14 cellular contexts compared by ENCODE assay signal in the genomic region with DNA sequence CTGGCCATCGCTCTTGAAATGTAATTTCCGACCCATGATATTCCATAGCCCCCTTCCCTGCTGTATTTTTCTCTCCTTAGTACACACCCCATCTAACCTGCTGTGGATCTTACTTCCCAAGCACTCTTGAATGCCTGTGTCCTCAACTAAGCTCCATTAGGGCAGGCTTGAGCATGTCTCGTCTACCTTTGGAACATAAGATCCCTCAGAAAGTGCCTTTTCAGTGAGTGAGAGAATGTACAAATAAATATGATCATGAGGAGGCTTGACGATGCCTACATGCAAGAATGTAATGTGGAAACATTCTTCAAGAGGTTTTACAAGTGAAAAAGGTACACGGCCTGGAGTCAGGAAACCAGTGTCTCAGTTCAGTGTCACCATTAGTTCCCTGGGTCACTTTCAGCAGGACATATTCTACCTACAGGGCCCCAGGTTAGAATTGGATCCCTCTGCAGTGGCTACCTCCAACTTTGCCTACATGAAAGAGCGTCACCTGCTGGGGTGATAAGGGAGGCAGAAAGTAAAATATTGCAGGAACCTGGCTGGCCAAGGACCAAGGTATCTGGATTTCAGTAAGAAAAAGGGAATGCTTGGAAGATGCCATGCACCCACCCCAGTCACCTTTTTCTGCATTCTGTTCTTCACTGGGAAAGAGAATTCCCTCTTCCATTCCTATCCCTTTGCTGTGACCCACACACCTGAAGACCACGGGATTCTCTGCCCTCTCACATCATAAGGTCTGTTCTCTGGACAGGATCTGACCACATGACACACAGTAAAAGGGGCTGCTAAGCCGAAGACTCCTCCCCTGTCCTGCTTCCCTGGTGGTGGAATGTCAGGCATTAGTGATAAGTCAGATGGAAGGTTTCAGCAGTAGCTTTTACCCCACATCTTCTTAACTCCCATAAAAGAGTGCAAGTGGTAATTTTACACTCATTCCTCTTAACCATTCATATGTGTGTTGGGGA. TPM values are rescaled to one million over a fixed set of nuclear protein-coding genes. Genes with fewer than 3 reads are reported as not detected.
DNase-seq lines count a peak whose midpoint lies in the region; ATAC-seq and TF ChIP-seq lines count a peak whose summit lies in the region.
"Had no signal": no experiment of that assay in that cellular context is flagged by ENCODE, and none has a peak within 500 bp of the region (broad histone marks: within the 10 kb centered on the region; RNA-seq: fewer than 3 reads in every experiment).

No MANE protein-coding gene starts in this region.

- no peak overlapping the region for H3K27ac Mint-ChIP-seq in chondrocyte (ENCODE audit: unreplicated experiment)
- H3K27ac Mint-ChIP-seq: naive thymus-derived CD8-positive, alpha-beta T cell had no signal

- H3K79me2 ChIP-seq in DOHH2 (ENCODE audit: control insufficient read depth, low read length) (no peaks in the 10 kb centered on the region), Karpas-422 (ENCODE audit: low read length) (no peaks in the 10 kb centered on the region), mesendoderm (ENCODE audit: control insufficient read depth, insufficient read depth, low read length) (no peaks in the 10 kb centered on the region)

- H3K4me1 Mint-ChIP-seq in chondrocyte (ENCODE audit: low read depth), result no peaks in the 10 kb centered on the region
- H3K4me1 Mint-ChIP-seq: central memory CD8-positive, alpha-beta T cell; naive thymus-derived CD8-positive, alpha-beta T cell had no signal

- H3K27me3 Mint-ChIP-seq in chondrocyte (ENCODE audit: low read depth), result peaks cover 41% of the 10 kb centered on the region

- H2BK5ac ChIP-seq in mesendoderm (ENCODE audit: low read length), result no peak overlapping the region

- H3K9me2 ChIP-seq in DOHH2 (replicated peaks; ENCODE audit: control insufficient read depth, low read length) (no peaks in the 10 kb centered on the region), Karpas-422 (replicated peaks; ENCODE audit: insufficient read depth, low read length) (no peaks in the 10 kb centered on the region)

- no peak overlapping the region for H4K5ac ChIP-seq in mesendoderm (ENCODE audit: low read length)

- no peak overlapping the region for H3K4ac ChIP-seq in mesendoderm (ENCODE audit: low read depth, low read length)

- TF ChIP-seq CTCF in DOHH2 (IDR thresholded peaks at IDR 0.05; ENCODE audit: low read depth, low read length, poor library complexity, severe bottlenecking), result peak; percentile 21
- TF ChIP-seq CTCF in chondrocyte (IDR thresholded peaks at IDR 0.05), result peak; percentile 26

- no peak overlapping the region for H4K8ac ChIP-seq in mesendoderm (ENCODE audit: low read depth, low read length)

- no peak overlapping the region for H2AK5ac ChIP-seq in mesendoderm (ENCODE audit: low read length)

- H3K4me1 ChIP-seq in DOHH2 (ENCODE audit: control insufficient read depth, low read length), result no peaks in the 10 kb centered on the region
- H3K4me1 ChIP-seq in Karpas-422 (ENCODE audit: low read length), result no peaks in the 10 kb centered on the region
- H3K4me1 ChIP-seq in mesendoderm (ENCODE audit: control insufficient read depth, low read depth, low read length), result no peaks in the 10 kb centered on the region
- H3K4me1 ChIP-seq: heart right ventricle had no signal

- H3K9ac ChIP-seq in Karpas-422 (ENCODE audit: low read length) (no peak overlapping the region), mesendoderm (ENCODE audit: low read length) (no peak overlapping the region)

- H3K4me3 Mint-ChIP-seq in chondrocyte (ENCODE audit: unreplicated experiment), result no peak overlapping the region
- H3K4me3 Mint-ChIP-seq: central memory CD8-positive, alpha-beta T cell; naive thymus-derived CD8-positive, alpha-beta T cell had no signal

- no peaks in the 10 kb centered on the region for H3K79me1 ChIP-seq in mesendoderm (ENCODE audit: low read length)

- no peak overlapping the region for H2BK15ac ChIP-seq in mesendoderm (replicated peaks; ENCODE audit: low read depth)

- WGBS in mesendoderm (ENCODE audit: extremely low coverage, insufficient coverage, low lambda C conversion rate), result no CpG with 5 or more reads among the region's 8 CpGs

- H4K20me1 ChIP-seq in DOHH2 (ENCODE audit: control insufficient read depth, insufficient read depth, low read depth, low read length) (no peaks in the 10 kb centered on the region), Karpas-422 (ENCODE audit: insufficient read depth, low read depth, low read length) (no peaks in the 10 kb centered on the region)

- no peak overlapping the region for H3K4me2 ChIP-seq in DOHH2 (ENCODE audit: low read length)
- H3K4me2 ChIP-seq in Karpas-422 (ENCODE audit: low read depth, low read length, poor library complexity, severe bottlenecking), result no peak overlapping the region
- no peak overlapping the region for H3K4me2 ChIP-seq in mesendoderm (ENCODE audit: low read length)

- no peak overlapping the region for H2AFZ ChIP-seq in Karpas-422 (ENCODE audit: low read length)

- DNase-seq in Karpas-422 (peak; percentile 69), chondrocyte (ENCODE audit: low spot score) (no peak), mesendoderm (peak; percentile 59), NCI-H1092 (lab: John Stamatoyannopoulos, UW) (no peak), cerebellum (ENCODE audit: low spot score) (no peak), NCI-H1930 (lab: John Stamatoyannopoulos, UW) (no peak)
- DNase-seq: DND-41; heart right ventricle; naive thymus-derived CD8-positive, alpha-beta T cell; stimulated activated naive CD4-positive, alpha-beta T cell treated with Interleukin-2 at 50 U/mL for 16 hours had no signal

- H3K18ac ChIP-seq in mesendoderm (ENCODE audit: low read length), result no peak overlapping the region

- H3K9me3 ChIP-seq in DOHH2 (ENCODE audit: control insufficient read depth, insufficient read depth, low read length), result no peaks in the 10 kb centered on the region
- H3K9me3 ChIP-seq in Karpas-422 (ENCODE audit: low read length), result no peaks in the 10 kb centered on the region

- peaks cover 9% of the 10 kb centered on the region for H3K9me3 Mint-ChIP-seq in chondrocyte (ENCODE audit: low read depth)

- H3K4me3 ChIP-seq in DOHH2 (ENCODE audit: low read length), result no peak overlapping the region
- no peak overlapping the region for H3K4me3 ChIP-seq in Karpas-422 (ENCODE audit: low read length)
- H3K4me3 ChIP-seq in mesendoderm (ENCODE audit: low read length), result no peak overlapping the region
- H3K4me3 ChIP-seq: heart right ventricle had no signal

- H3F3A ChIP-seq in DOHH2 (ENCODE audit: control insufficient read depth, insufficient read depth), result no peaks in the 10 kb centered on the region

- H3K27ac ChIP-seq in DOHH2 (ENCODE audit: low read depth, low read length) (no peak overlapping the region), Karpas-422 (ENCODE audit: low read length) (no peak overlapping the region), mesendoderm (ENCODE audit: low read depth, low read length) (no peak overlapping the region)
- H3K27ac ChIP-seq: heart right ventricle had no signal

- no peaks in the 10 kb centered on the region for H3K36me3 Mint-ChIP-seq in chondrocyte (ENCODE audit: low read depth)

- H3K23ac ChIP-seq in mesendoderm (ENCODE audit: low read length), result no peak overlapping the region

- peaks cover 41% of the 10 kb centered on the region for H3K27me3 ChIP-seq in DOHH2 (ENCODE audit: control insufficient read depth, low read length)
- no peaks in the 10 kb centered on the region for H3K27me3 ChIP-seq in Karpas-422 (ENCODE audit: low read length)
- no peaks in the 10 kb centered on the region for H3K27me3 ChIP-seq in mesendoderm (ENCODE audit: insufficient read depth, low read length, poor library complexity)

- no peaks in the 10 kb centered on the region for H3K36me3 ChIP-seq in DOHH2 (ENCODE audit: control insufficient read depth, low read length)
- H3K36me3 ChIP-seq in Karpas-422 (ENCODE audit: insufficient read depth, low read length), result no peaks in the 10 kb centered on the region
- no peaks in the 10 kb centered on the region for H3K36me3 ChIP-seq in mesendoderm (ENCODE audit: control insufficient read depth, insufficient read depth, low read length)
- H3K36me3 ChIP-seq: heart right ventricle had no signal

- H3K56ac ChIP-seq in mesendoderm (ENCODE audit: low read length), result no peak overlapping the region

- no peak for ATAC-seq in HG02763 (IDR thresholded peaks at IDR 0.05; ENCODE audit: unreplicated experiment)
- ATAC-seq: heart right ventricle; naive thymus-derived CD8-positive, alpha-beta T cell had no signal

- no peak overlapping the region for H2BK120ac ChIP-seq in mesendoderm (ENCODE audit: low read depth, low read length)

RNA-seq across cellular contexts. Expression of gene SERPINA1, which starts 24.6 kb away (rescaled TPM):
- total RNA-seq in Karpas-422 (2014; rRNA removed; shearing (Covaris generic); ENCODE audit: low replicate concordance), result 0.54 TPM in 1 of 2 replicates, not detected in the other
- total RNA-seq in chondrocyte, result 0.20 TPM in 1 of 3 replicates, not detected in the others
- not detected for polyA plus RNA-seq in mesendoderm (2013, experiment 1 of 2)
- 0.03 TPM for polyA plus RNA-seq in mesendoderm (2013, experiment 2 of 2)
- total RNA-seq in cerebellum, result 1.9 TPM
- total RNA-seq: naive thymus-derived CD8-positive, alpha-beta T cell had no signal

RNA-seq across cellular contexts. Expression of gene SERPINA11, which starts 39.6 kb away (rescaled TPM):
- 0.97 and 1.4 TPM in 2 replicates for total RNA-seq in Karpas-422 (2014; rRNA removed; shearing (Covaris generic); ENCODE audit: low replicate concordance)
- total RNA-seq in chondrocyte (not detected in 3 replicates), cerebellum (not detected)
- 0.27 TPM for polyA plus RNA-seq in mesendoderm (2013, experiment 1 of 2)
- 0.29 TPM for polyA plus RNA-seq in mesendoderm (2013, experiment 2 of 2)
- total RNA-seq: heart right ventricle; HT1080; naive thymus-derived CD8-positive, alpha-beta T cell had no signal
- polyA plus RNA-seq: heart right ventricle; naive thymus-derived CD8-positive, alpha-beta T cell had no signal

RNA-seq across cellular contexts. Expression of gene SERPINA2, which starts 46.5 kb away (rescaled TPM):
- not detected in 2 replicates for total RNA-seq in Karpas-422 (2014; rRNA removed; shearing (Covaris generic); ENCODE audit: low replicate concordance)
- total RNA-seq in chondrocyte (not detected in 3 replicates), cerebellum (not detected)
- polyA plus RNA-seq in mesendoderm (2013, experiment 1 of 2), result not detected
- polyA plus RNA-seq in mesendoderm (2013, experiment 2 of 2), result not detected
- total RNA-seq: heart right ventricle; HT1080; naive thymus-derived CD8-positive, alpha-beta T cell had no signal
- polyA plus RNA-seq: heart right ventricle; naive thymus-derived CD8-positive, alpha-beta T cell had no signal

Comparison
In these comparisons a context has a peak if more than half of its experiments do, and no peak if none do; other contexts are left out.
1. DNase-seq: peak in Karpas-422 (single experiment) and mesendoderm (single experiment); none in chondrocyte (single experiment), NCI-H1092 (single experiment), cerebellum (single experiment) and NCI-H1930 (0 of 2).